1 cellular context compared by ENCODE assay signal in genomic region chr17:3891626-3892094, GRCh38.
TF ChIP-seq lines count a peak whose summit lies in the region.

No MANE protein-coding gene starts in this region.

TF ChIP-seq in H1, 55 proteins besides CTCF, POLR2A, EP300 and RAD21:
- TF ChIP-seq RNF2 (IDR thresholded peaks at IDR 0.05; ENCODE audit: borderline replicate concordance, low read depth, low read length, missing control alignments, poor library complexity, severe bottlenecking), result no peak
- TF ChIP-seq PHF8 (conservative IDR thresholded peaks at IDR 0.05; ENCODE audit: low read depth, low read length), result no peak
- no peak for TF ChIP-seq EZH2 (IDR thresholded peaks at IDR 0.05; ENCODE audit: low read depth, low read length, severe bottlenecking)
